In genomic region chr18:52992041-52992440, GRCh38 we compare ENCODE assay signal across 12 cellular contexts.
A peak's percentile ranks its signal among the peaks of the same experiment; 100 is the strongest.
DNase-seq lines count a peak whose midpoint lies in the region; ATAC-seq and TF ChIP-seq lines count a peak whose summit lies in the region.
"Had no signal": no experiment of that assay in that cellular context is flagged by ENCODE, and none has a peak within 500 bp of the region (broad histone marks: within the 10 kb centered on the region; RNA-seq: fewer than 3 reads in every experiment).

No MANE protein-coding gene starts in this region.

- peak; percentile 8 for DNase-seq in H7
- no peak for DNase-seq in PC-3
- peak; percentile 20 for DNase-seq in iPS DF 6.9 (ENCODE audit: low read depth, low spot score)
- DNase-seq in GM03348 (ENCODE audit: low spot score), result no peak
- DNase-seq in HCEC 1CT, result no peak
- DNase-seq in NCI-H1417 treated with DMSO at 0.1 percent for 48 hours (lab: John Stamatoyannopoulos, UW), result no peak
- DNase-seq: CD4-positive, alpha-beta T cell; HFFc6; retina had no signal

- H3K9ac ChIP-seq in BLaER1, result no peak overlapping the region
- H3K9ac ChIP-seq in PC-3 (ENCODE audit: low read length), result no peak overlapping the region

- no CpG with 5 or more reads among the region's 6 CpGs for WGBS in iPS DF 6.9 (ENCODE audit: insufficient coverage, insufficient read length)

- H3K4me2 ChIP-seq in BLaER1 (peak overlapping the region; percentile 30; the same call in 1 of the 2 replicates), PC-3 (ENCODE audit: low read length) (no peak overlapping the region)

- H4K20me1 ChIP-seq in BLaER1, result no peaks in the 10 kb centered on the region
- H4K20me1 ChIP-seq in PC-3 (ENCODE audit: low read length), result no peaks in the 10 kb centered on the region

- intact Hi-C loops in PC-3 (cut with micrococcal nuclease), result no loop called here

- no peaks in the 10 kb centered on the region for H3F3A ChIP-seq in PC-3 (ENCODE audit: low read length, unreplicated experiment)

- no peaks in the 10 kb centered on the region for H3K36me3 ChIP-seq in BLaER1
- no peaks in the 10 kb centered on the region for H3K36me3 ChIP-seq in H7 (replicated peaks; ENCODE audit: control insufficient read depth, insufficient read depth, low read length)
- no peaks in the 10 kb centered on the region for H3K36me3 ChIP-seq in PC-3 (ENCODE audit: low read depth, low read length)
- H3K36me3 ChIP-seq in iPS DF 6.9 (ENCODE audit: control insufficient read depth, insufficient read depth, low read length), result no peaks in the 10 kb centered on the region

- H3K27me3 ChIP-seq in BLaER1 (no peaks in the 10 kb centered on the region), H7 (ENCODE audit: control insufficient read depth, insufficient read depth, low read length) (no peaks in the 10 kb centered on the region), PC-3 (ENCODE audit: low read length) (no peaks in the 10 kb centered on the region), iPS DF 6.9 (ENCODE audit: control insufficient read depth, insufficient read depth, low read length) (no peaks in the 10 kb centered on the region)

- no peaks in the 10 kb centered on the region for H3K9me2 ChIP-seq in PC-3 (replicated peaks; ENCODE audit: low read length)

- H2AFZ ChIP-seq in PC-3 (ENCODE audit: low read length), result no peak overlapping the region

- H3K4me1 ChIP-seq in BLaER1 (peaks cover 16% of the 10 kb centered on the region), PC-3 (ENCODE audit: insufficient read depth, low read length) (no peaks in the 10 kb centered on the region), iPS DF 6.9 (ENCODE audit: control insufficient read depth, insufficient read depth, low read length) (no peaks in the 10 kb centered on the region)

- H3K4me3 ChIP-seq in BLaER1 (no peak overlapping the region), H7 (ENCODE audit: insufficient read depth, low read depth, low read length) (no peak overlapping the region), PC-3 (ENCODE audit: low read length) (no peak overlapping the region), iPS DF 6.9 (ENCODE audit: low read length) (no peak overlapping the region)
- H3K4me3 ChIP-seq: mucosa of descending colon had no signal

- H3K9me3 ChIP-seq in BLaER1 (no peaks in the 10 kb centered on the region), PC-3 (ENCODE audit: low read length) (no peaks in the 10 kb centered on the region), iPS DF 6.9 (ENCODE audit: control insufficient read depth, insufficient read depth, low read length) (no peaks in the 10 kb centered on the region)
- H3K9me3 ChIP-seq: mucosa of descending colon had no signal

- ATAC-seq in PC-3 (no peak), GM18511 (IDR thresholded peaks at IDR 0.05; ENCODE audit: unreplicated experiment) (no peak)
- ATAC-seq: mucosa of descending colon had no signal

- CTCF ChIA-PET in PC-3 (lab: Charles Lee), result no interaction called here

- no TSS peak for BruUV-seq in PC-3 (replicated peaks; lab: Mats Ljungman, UMichigan)

- no peaks in the 10 kb centered on the region for H3K79me2 ChIP-seq in PC-3 (ENCODE audit: low read length)

- POLR2A ChIA-PET in PC-3 (lab: Charles Lee; ENCODE audit: unreplicated experiment), result interaction anchor here (0.5 kb wide), 1 partner anchor 105 kb away, joined by 5 read pairs; no protein-coding TSS in a partner anchor

- H3K27ac ChIP-seq in BLaER1 (no peak overlapping the region), PC-3 (ENCODE audit: low read length) (no peak overlapping the region), iPS DF 6.9 (ENCODE audit: low read length) (no peak overlapping the region)

- 0 out of 2 replicates have a peak, but pooled peaks have one; percentile 29 for TF ChIP-seq CTCF in PC-3 (conservative IDR thresholded peaks at IDR 0.05; ENCODE audit: low read depth, low read length)

Comparison
In these comparisons a context has a peak if more than half of its experiments do, and no peak if none do; other contexts are left out.
1. DNase-seq: peak in H7 (single experiment) and iPS DF 6.9 (single experiment); none in PC-3 (single experiment), GM03348 (single experiment), HCEC 1CT (single experiment) and NCI-H1417 treated with DMSO at 0.1 percent for 48 hours (single experiment).